10 cellular contexts compared by ENCODE assay signal in the genomic region with DNA sequence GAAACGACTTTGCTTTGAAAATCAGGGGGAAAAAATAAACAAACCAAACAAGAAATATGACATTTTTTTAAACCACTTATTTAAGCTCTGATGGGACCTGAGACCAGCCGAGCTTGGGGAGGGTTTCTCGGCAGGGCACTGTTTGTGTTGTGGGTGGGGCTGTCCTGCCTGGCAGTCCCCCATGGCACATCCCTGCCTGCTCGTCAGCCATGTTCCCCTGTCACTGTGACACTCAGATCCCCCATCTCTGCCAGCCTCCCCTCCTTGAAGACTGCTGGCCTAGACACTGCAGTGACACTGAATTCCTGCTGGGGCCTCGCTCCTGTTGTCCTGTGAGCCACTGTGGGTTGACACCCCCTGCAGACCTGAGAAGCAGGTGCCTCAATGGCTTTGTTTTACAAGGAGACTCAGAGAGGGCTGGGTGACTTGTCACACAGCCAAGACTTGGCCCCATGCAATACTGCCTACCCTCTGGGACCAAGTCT.
A peak's percentile ranks its signal among the peaks of the same experiment; 100 is the strongest.
DNase-seq lines count a peak whose midpoint lies in the region; ATAC-seq and TF ChIP-seq lines count a peak whose summit lies in the region.
"Had no signal": no experiment of that assay in that cellular context is flagged by ENCODE, and none has a peak within 500 bp of the region (broad histone marks: within the 10 kb centered on the region; RNA-seq: fewer than 3 reads in every experiment).

No MANE protein-coding gene starts in this region.

- H3K9me3 Mint-ChIP-seq in mesothelial cell of epicardium, result peaks cover 18% of the 10 kb centered on the region
- no peaks in the 10 kb centered on the region for H3K9me3 Mint-ChIP-seq in stimulated activated effector memory CD8-positive, alpha-beta T cell treated with anti-CD3 and anti-CD28 coated beads, Interleukin-12 subunit alpha, Interleukin-12 subunit beta, amount 100 ng/mL, for 72 hours
- H3K9me3 Mint-ChIP-seq: T-helper 1 cell treated with Interleukin-12 subunit alpha and Interleukin-12 subunit beta and Interleukin-4 antibody, amounts not matched to agents 30 μg/mL and 1 μg/mL, for 36 hours had no signal

- H3K27ac Mint-ChIP-seq in mesothelial cell of epicardium, result peak overlapping the region; percentile 64
- H3K27ac Mint-ChIP-seq in stimulated activated effector memory CD8-positive, alpha-beta T cell treated with anti-CD3 and anti-CD28 coated beads, Interleukin-12 subunit alpha, Interleukin-12 subunit beta, amount 100 ng/mL, for 72 hours, result no peak overlapping the region
- H3K27ac Mint-ChIP-seq: T-helper 1 cell treated with Interleukin-12 subunit alpha and Interleukin-12 subunit beta and Interleukin-4 antibody, amounts not matched to agents 30 μg/mL and 1 μg/mL, for 36 hours had no signal

- CTCF ChIA-PET in HEK293T (lab: Yijun Ruan, JAX), result no interaction called here

- no peak for TF ChIP-seq CTCF in mesothelial cell of epicardium (IDR thresholded peaks at IDR 0.05; ENCODE audit: unreplicated experiment)

- POLR2A ChIA-PET in HEK293T (lab: Yijun Ruan, JAX), result no interaction called here

- peaks cover 2% of the 10 kb centered on the region for H3K27me3 Mint-ChIP-seq in mesothelial cell of epicardium (ENCODE audit: low read depth)

- no peak overlapping the region for H3K4me3 Mint-ChIP-seq in mesothelial cell of epicardium
- H3K4me3 Mint-ChIP-seq in stimulated activated effector memory CD8-positive, alpha-beta T cell treated with anti-CD3 and anti-CD28 coated beads, Interleukin-12 subunit alpha, Interleukin-12 subunit beta, amount 100 ng/mL, for 72 hours, result no peak overlapping the region
- H3K4me3 Mint-ChIP-seq: T-helper 1 cell treated with Interleukin-12 subunit alpha and Interleukin-12 subunit beta and Interleukin-4 antibody, amounts not matched to agents 30 μg/mL and 1 μg/mL, for 36 hours had no signal

- H3K4me1 ChIP-seq in duodenal mucosa (ENCODE audit: control insufficient read depth in 1 of 2, insufficient read depth in 2 of 2, low read length in 2 of 2) (peaks cover 30 to 31% of the 10 kb centered on the region in 2 donors), thymus (ENCODE audit: control insufficient read depth, insufficient read depth, low read length) (no peaks in the 10 kb centered on the region)

- H3K9me3 ChIP-seq in duodenal mucosa (ENCODE audit: control insufficient read depth in 1 of 2, low read length in 2 of 2) (no peaks in the 10 kb centered on the region), thymus (ENCODE audit: control insufficient read depth) (no peaks in the 10 kb centered on the region)

- H3K36me3 Mint-ChIP-seq in mesothelial cell of epicardium, result peaks cover 6% of the 10 kb centered on the region
- H3K36me3 Mint-ChIP-seq in stimulated activated effector memory CD8-positive, alpha-beta T cell treated with anti-CD3 and anti-CD28 coated beads, Interleukin-12 subunit alpha, Interleukin-12 subunit beta, amount 100 ng/mL, for 72 hours, result no peaks in the 10 kb centered on the region

- peak overlapping the region; percentile 62 to 63 for H3K9ac ChIP-seq in duodenal mucosa (ENCODE audit: low read depth in 1 of 2, low read length in 2 of 2)

- no peak overlapping the region for H3K4me3 ChIP-seq in duodenal mucosa (ENCODE audit: low read depth in 1 of 2, low read length in 2 of 2)
- no peak overlapping the region for H3K4me3 ChIP-seq in thymus (ENCODE audit: low read length)

- 90% methylated on average over 5 of the region's 5 CpGs for WGBS in thymus

- H3K27me3 ChIP-seq in duodenal mucosa (ENCODE audit: control insufficient read depth in 1 of 2, insufficient read depth in 2 of 2, low read length in 2 of 2) (no peaks in the 10 kb centered on the region), thymus (ENCODE audit: control insufficient read depth, insufficient read depth) (no peaks in the 10 kb centered on the region)

- no peak for ATAC-seq in stimulated activated effector memory CD8-positive, alpha-beta T cell treated with anti-CD3 and anti-CD28 coated beads, Interleukin-12 subunit alpha, Interleukin-12 subunit beta, amount 100 ng/mL, for 72 hours

- peaks cover 12% of the 10 kb centered on the region for H3K4me1 Mint-ChIP-seq in mesothelial cell of epicardium
- H3K4me1 Mint-ChIP-seq in stimulated activated effector memory CD8-positive, alpha-beta T cell treated with anti-CD3 and anti-CD28 coated beads, Interleukin-12 subunit alpha, Interleukin-12 subunit beta, amount 100 ng/mL, for 72 hours, result no peaks in the 10 kb centered on the region

- DNase-seq in NCI-H2029 treated with DMSO at 0.1 percent for 48 hours (lab: John Stamatoyannopoulos, UW), result peak; percentile 44
- no peak for DNase-seq in mesothelial cell of epicardium (ENCODE audit: low spot score in 2 of 2, unreplicated experiment in 2 of 2)
- no peak for DNase-seq in ecto neural progenitor cell (ENCODE audit: low spot score)
- no peak for DNase-seq in HEK293T (ENCODE audit: extremely low spot score)
- no peak for DNase-seq in pons (ENCODE audit: low spot score)
- no peak for DNase-seq in stimulated activated effector memory CD8-positive, alpha-beta T cell treated with anti-CD3 and anti-CD28 coated beads, Interleukin-12 subunit alpha, Interleukin-12 subunit beta, amount 100 ng/mL, for 72 hours (ENCODE audit: low spot score in 2 of 2)
- DNase-seq: NCI-H510A had no signal

- H3K36me3 ChIP-seq in duodenal mucosa (ENCODE audit: control insufficient read depth in 1 of 2, insufficient read depth in 2 of 2, low read length in 2 of 2), result no peaks in the 10 kb centered on the region
- H3K36me3 ChIP-seq in thymus (ENCODE audit: control insufficient read depth, insufficient read depth), result no peaks in the 10 kb centered on the region

- peak overlapping the region; percentile 95 for H3K27ac ChIP-seq in duodenal mucosa (ENCODE audit: low read depth, low read length)
- H3K27ac ChIP-seq in thymus (ENCODE audit: low read depth), result peak overlapping the region; percentile 85

TF ChIP-seq in HEK293T, 16 proteins besides CTCF, POLR2A, EP300 and RAD21:
- TF ChIP-seq FOXA1 (IDR thresholded peaks at IDR 0.05) (no peak), BHLHE40 (IDR thresholded peaks at IDR 0.05; ENCODE audit: borderline replicate concordance) (no peak), L3MBTL2 (conservative IDR thresholded peaks at IDR 0.05) (no peak), SUZ12 (IDR thresholded peaks at IDR 0.05) (no peak), TARDBP (IDR thresholded peaks at IDR 0.05) (no peak), NFRKB (IDR thresholded peaks at IDR 0.05) (no peak), ZNF384 (IDR thresholded peaks at IDR 0.05) (no peak), HDGF (IDR thresholded peaks at IDR 0.05; ENCODE audit: borderline replicate concordance) (no peak)
- TF ChIP-seq, protein P1, sequence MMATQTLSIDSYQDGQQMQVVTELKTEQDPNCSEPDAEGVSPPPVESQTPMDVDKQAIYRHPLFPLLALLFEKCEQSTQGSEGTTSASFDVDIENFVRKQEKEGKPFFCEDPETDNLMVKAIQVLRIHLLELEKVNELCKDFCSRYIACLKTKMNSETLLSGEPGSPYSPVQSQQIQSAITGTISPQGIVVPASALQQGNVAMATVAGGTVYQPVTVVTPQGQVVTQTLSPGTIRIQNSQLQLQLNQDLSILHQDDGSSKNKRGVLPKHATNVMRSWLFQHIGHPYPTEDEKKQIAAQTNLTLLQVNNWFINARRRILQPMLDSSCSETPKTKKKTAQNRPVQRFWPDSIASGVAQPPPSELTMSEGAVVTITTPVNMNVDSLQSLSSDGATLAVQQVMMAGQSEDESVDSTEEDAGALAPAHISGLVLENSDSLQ (IDR thresholded peaks at IDR 0.05), result no peak
